ENCODE assay signal across 8 cellular contexts in genomic region chr16:81497690-81498089, GRCh38. TPM values are rescaled to one million over a fixed set of nuclear protein-coding genes. Genes with fewer than 3 reads are reported as not detected.
DNase-seq lines count a peak whose midpoint lies in the region; ATAC-seq and TF ChIP-seq lines count a peak whose summit lies in the region.

No MANE protein-coding gene starts in this region.

- H3K27me3 ChIP-seq in GM06990 (replicated peaks; ENCODE audit: control insufficient read depth, insufficient read depth, low read length), result no peaks in the 10 kb centered on the region
- H3K27me3 ChIP-seq in RWPE2 (ENCODE audit: insufficient read depth, poor library complexity, severe bottlenecking), result no peaks in the 10 kb centered on the region
- H3K27me3 ChIP-seq in gastroesophageal sphincter, result no peaks in the 10 kb centered on the region

- 81% methylated on average over 8 of the region's 10 CpGs; no CpG with 5 or more reads in 1 of the 2 donors for WGBS in gastroesophageal sphincter (ENCODE audit: low coverage in 1 of 2), 2 donors

- no peaks in the 10 kb centered on the region for H3K36me3 ChIP-seq in GM06990 (ENCODE audit: control insufficient read depth, insufficient read depth, low read length)
- peaks cover 19% of the 10 kb centered on the region; the same call in 1 of the 2 replicates for H3K36me3 ChIP-seq in RWPE2 (ENCODE audit: low read depth)
- no peaks in the 10 kb centered on the region for H3K36me3 ChIP-seq in gastroesophageal sphincter

- DNase-seq in GM06990 (ENCODE audit: extremely low read depth, insufficient read length), result peak; percentile 52
- DNase-seq in RWPE2 (ENCODE audit: low spot score), result no peak
- peak; percentile 72 to 82 for DNase-seq in lung microvascular endothelial cell (ENCODE audit: low read depth in 2 of 2)
- no peak for DNase-seq in glomerular visceral epithelial cell (ENCODE audit: extremely low spot score)
- no peak for DNase-seq in endothelial cell (ENCODE audit: low spot score)

- H3K27ac Mint-ChIP-seq in endothelial cell (ENCODE audit: unreplicated experiment), result no peak overlapping the region

- H3K4me1 Mint-ChIP-seq in endothelial cell (ENCODE audit: unreplicated experiment), result peaks cover 72% of the 10 kb centered on the region

- H3K36me3 Mint-ChIP-seq in endothelial cell (ENCODE audit: low read depth, unreplicated experiment), result peaks cover 20% of the 10 kb centered on the region

- H3K4me1 ChIP-seq in RWPE2 (ENCODE audit: insufficient read depth, poor library complexity, severe bottlenecking) (peaks cover 45% of the 10 kb centered on the region), gastroesophageal sphincter (peaks cover 0 to 49% (median 3%) of the 10 kb centered on the region in 3 donors)

- H3K9me3 Mint-ChIP-seq in endothelial cell (ENCODE audit: unreplicated experiment), result no peaks in the 10 kb centered on the region

- H3K4me3 Mint-ChIP-seq in endothelial cell (ENCODE audit: unreplicated experiment), result no peak overlapping the region

- H3K4me3 ChIP-seq in GM06990 (replicated peaks; ENCODE audit: low read depth, low read length), result no peak overlapping the region
- H3K4me3 ChIP-seq in RWPE2 (ENCODE audit: severe bottlenecking), result no peak overlapping the region
- no peak overlapping the region for H3K4me3 ChIP-seq in gastroesophageal sphincter

- TF ChIP-seq CTCF in GM06990 (IDR thresholded peaks at IDR 0.05; ENCODE audit: insufficient read depth, low read length, poor library complexity, severe bottlenecking) (peak; percentile 42), RWPE2 (IDR thresholded peaks at IDR 0.05; ENCODE audit: poor library complexity, severe bottlenecking) (no peak), gastroesophageal sphincter (IDR thresholded peaks at IDR 0.05) (peak in 2 of 4 experiments; percentile 12 to 23), endothelial cell (IDR thresholded peaks at IDR 0.05; ENCODE audit: unreplicated experiment) (no peak)

- H3K9me3 ChIP-seq in RWPE2 (ENCODE audit: severe bottlenecking) (no peaks in the 10 kb centered on the region), gastroesophageal sphincter (no peaks in the 10 kb centered on the region)

- peak overlapping the region; percentile 98 for H3K27ac ChIP-seq in RWPE2 (ENCODE audit: poor library complexity, severe bottlenecking)
- peak overlapping the region in 1 of 4 donors; percentile 45 for H3K27ac ChIP-seq in gastroesophageal sphincter

- ATAC-seq in GM21447 (IDR thresholded peaks at IDR 0.05; ENCODE audit: unreplicated experiment), result peak; percentile 59
- no peak for ATAC-seq in RWPE2 (ENCODE audit: low read depth)
- no peak for ATAC-seq in GM21737 (IDR thresholded peaks at IDR 0.05; ENCODE audit: unreplicated experiment)
- no peak for ATAC-seq in gastroesophageal sphincter

- no peak for TF ChIP-seq EP300 in gastroesophageal sphincter (IDR thresholded peaks at IDR 0.05)

- H3K27me3 Mint-ChIP-seq in endothelial cell (ENCODE audit: unreplicated experiment), result peaks cover 16% of the 10 kb centered on the region

- TF ChIP-seq POLR2A in gastroesophageal sphincter (IDR thresholded peaks at IDR 0.05), result no peak

RNA-seq across cellular contexts. Expression of gene CMIP, which starts 53.1 kb away (rescaled TPM):
- total RNA-seq in lung microvascular endothelial cell, result 8.5 and 10.3 TPM in 2 replicates
- 10 to 100 TPM; 13.4 to 24.0 (median 19.2) TPM for total RNA-seq in gastroesophageal sphincter
- 98.9 TPM for total RNA-seq in endothelial cell (ENCODE audit: unreplicated experiment)

Comparison
In these comparisons a context has a peak if more than half of its experiments do, and no peak if none do; other contexts are left out.
1. DNase-seq: peak in GM06990 (single experiment) and lung microvascular endothelial cell (2 of 2); none in RWPE2 (single experiment), glomerular visceral epithelial cell (single experiment) and endothelial cell (single experiment).